14 cellular contexts compared by ENCODE assay signal in genomic region chr6:129233458-129234134, GRCh38.
DNase-seq lines count a peak whose midpoint lies in the region; ATAC-seq and TF ChIP-seq lines count a peak whose summit lies in the region.
"Had no signal": no experiment of that assay in that cellular context is flagged by ENCODE, and none has a peak within 500 bp of the region (broad histone marks: within the 10 kb centered on the region; RNA-seq: fewer than 3 reads in every experiment).

No MANE protein-coding gene starts in this region.

- H3K27ac Mint-ChIP-seq in glutamatergic neuron (ENCODE audit: unreplicated experiment): no peak overlapping the region
- no peak overlapping the region for H3K27ac Mint-ChIP-seq in mesothelial cell of epicardium
- H3K27ac Mint-ChIP-seq: HFFc6, natural killer cell had no signal

- DNase-seq in RPMI8226: peak; percentile 33
- no peak for DNase-seq in glutamatergic neuron
- DNase-seq in mesothelial cell of epicardium (ENCODE audit: low spot score in 2 of 2, unreplicated experiment in 2 of 2): no peak
- no peak for DNase-seq in AML-193 (lab: John Stamatoyannopoulos, UW)
- DNase-seq in UCSD-AML1 (lab: John Stamatoyannopoulos, UW; ENCODE audit: unreplicated experiment): no peak
- DNase-seq: HFFc6, left ventricle myocardium inferior, natural killer cell, NCI-H748 treated with DMSO at 0.1 percent for 48 hours, sigmoid colon had no signal

- H3K4me3 Mint-ChIP-seq in glutamatergic neuron (ENCODE audit: unreplicated experiment) (no peak overlapping the region), mesothelial cell of epicardium (no peak overlapping the region)
- H3K4me3 Mint-ChIP-seq: HFFc6, natural killer cell had no signal

- no peaks in the 10 kb centered on the region for H3K36me3 Mint-ChIP-seq in glutamatergic neuron (ENCODE audit: unreplicated experiment)
- peaks cover 22% of the 10 kb centered on the region for H3K36me3 Mint-ChIP-seq in mesothelial cell of epicardium
- H3K36me3 Mint-ChIP-seq: natural killer cell had no signal

- H3K9me3 Mint-ChIP-seq in glutamatergic neuron (ENCODE audit: unreplicated experiment): no peaks in the 10 kb centered on the region
- peaks cover 28% of the 10 kb centered on the region for H3K9me3 Mint-ChIP-seq in mesothelial cell of epicardium
- H3K9me3 Mint-ChIP-seq: HFFc6, natural killer cell had no signal

- no peaks in the 10 kb centered on the region for H3K4me1 Mint-ChIP-seq in glutamatergic neuron (ENCODE audit: low read depth, unreplicated experiment)
- peaks cover 18% of the 10 kb centered on the region for H3K4me1 Mint-ChIP-seq in mesothelial cell of epicardium
- H3K4me1 Mint-ChIP-seq: natural killer cell had no signal

- ATAC-seq in GM18867 (IDR thresholded peaks at IDR 0.05; ENCODE audit: unreplicated experiment): peak; percentile 66
- peak; percentile 80 for ATAC-seq in GM21528 (IDR thresholded peaks at IDR 0.05; ENCODE audit: low FRiP score, unreplicated experiment)
- ATAC-seq in HG03280 (IDR thresholded peaks at IDR 0.05; ENCODE audit: unreplicated experiment): peak; percentile 45
- ATAC-seq: esophagus mucosa, natural killer cell had no signal

- no peak for TF ChIP-seq CTCF in glutamatergic neuron (IDR thresholded peaks at IDR 0.05; ENCODE audit: partially characterized antibody, unreplicated experiment)
- TF ChIP-seq CTCF in mesothelial cell of epicardium (IDR thresholded peaks at IDR 0.05; ENCODE audit: unreplicated experiment): no peak

- no peaks in the 10 kb centered on the region for H3K27me3 Mint-ChIP-seq in glutamatergic neuron (ENCODE audit: unreplicated experiment)
- no peaks in the 10 kb centered on the region for H3K27me3 Mint-ChIP-seq in mesothelial cell of epicardium (ENCODE audit: low read depth)
